Comparison of ENCODE assay signal across 1 cellular context in genomic region chr9:32992596-32993238, GRCh38.
TF ChIP-seq lines count a peak whose summit lies in the region.

No MANE protein-coding gene starts in this region.

TF ChIP-seq in GM12878, 131 proteins besides CTCF, POLR2A, EP300 and RAD21 (continued from another document):
- no peak for TF ChIP-seq CEBPZ (IDR thresholded peaks at IDR 0.05; ENCODE audit: low read depth, low read length)
- TF ChIP-seq ELK1 (IDR thresholded peaks at IDR 0.05; ENCODE audit: low read depth, low read length) = no peak
- no peak for TF ChIP-seq MAX (IDR thresholded peaks at IDR 0.05; ENCODE audit: low read depth, low read length)
- no peak for TF ChIP-seq ZNF622 (IDR thresholded peaks at IDR 0.05)
- TF ChIP-seq SKIL (IDR thresholded peaks at IDR 0.05; ENCODE audit: low read depth, poor library complexity, severe bottlenecking) = no peak
- TF ChIP-seq SRF (IDR thresholded peaks at IDR 0.05; ENCODE audit: low read depth in 2 of 2, low read length in 2 of 2) = no peak
- no peak for TF ChIP-seq E2F4 (IDR thresholded peaks at IDR 0.05; ENCODE audit: low read depth, low read length)
- TF ChIP-seq BCLAF1 (IDR thresholded peaks at IDR 0.05) = no peak
- TF ChIP-seq MYB (IDR thresholded peaks at IDR 0.05; ENCODE audit: borderline replicate concordance, low read depth, low read length) = no peak
- TF ChIP-seq NKRF (conservative IDR thresholded peaks at IDR 0.05) = no peak
- no peak for TF ChIP-seq ZBTB40 (IDR thresholded peaks at IDR 0.05; ENCODE audit: borderline replicate concordance)
- TF ChIP-seq CREB1 (IDR thresholded peaks at IDR 0.05; ENCODE audit: low read depth) = no peak
- TF ChIP-seq ZBTB33 (IDR thresholded peaks at IDR 0.05) = no peak
- no peak for TF ChIP-seq EGR1 (IDR thresholded peaks at IDR 0.05; ENCODE audit: borderline replicate concordance in 1 of 2, low read depth in 2 of 2, low read length in 2 of 2)
- TF ChIP-seq PAX5 (IDR thresholded peaks at IDR 0.05; ENCODE audit: borderline replicate concordance, low read depth, low read length) = no peak
- TF ChIP-seq RELB (IDR thresholded peaks at IDR 0.05; ENCODE audit: low read depth) = no peak
- TF ChIP-seq SP1 (IDR thresholded peaks at IDR 0.05; ENCODE audit: low read depth, low read length) = no peak
- no peak for TF ChIP-seq RBBP5 (conservative IDR thresholded peaks at IDR 0.05)
- TF ChIP-seq ETV6 (conservative IDR thresholded peaks at IDR 0.05 in 1 of 2, IDR thresholded peaks at IDR 0.05 in 1 of 2; ENCODE audit: borderline replicate concordance in 1 of 2, low read depth in 1 of 2) = no peak
TF ChIP-seq in GM12878: peak in this region for 0.
